ENCODE assay signal across 8 cellular contexts in genomic region chr21:39183272-39184049, GRCh38. TPM values are rescaled to one million over a fixed set of nuclear protein-coding genes. Genes with fewer than 3 reads are reported as not detected.
DNase-seq lines count a peak whose midpoint lies in the region; ATAC-seq and TF ChIP-seq lines count a peak whose summit lies in the region.

TSS of gene PSMG1 (minus strand) at chr21:39183451. CDS start at chr21:39183385, 66 bp downstream.

- ATAC-seq in GM19397 (IDR thresholded peaks at IDR 0.05; ENCODE audit: unreplicated experiment), result peak; percentile 91
- peak; percentile 74 for ATAC-seq in HG03565 (IDR thresholded peaks at IDR 0.05; ENCODE audit: unreplicated experiment)

- no peak for TF ChIP-seq CTCF in CD14-positive monocyte (IDR thresholded peaks at IDR 0.05)

- H3K4me1 Mint-ChIP-seq in CD14-positive monocyte, result peaks cover 31% of the 10 kb centered on the region

- H3K4me3 Mint-ChIP-seq in CD14-positive monocyte, result peak within 1 kb of the TSS; percentile 97 to 98

- DNase-seq in CD14-positive monocyte (ENCODE audit: low spot score) (peak; percentile 92), NCI-H748 treated with DMSO at 0.1 percent for 48 hours (lab: John Stamatoyannopoulos, UW) (peak; percentile 87), dedifferentiated amniotic fluid mesenchymal stem cell (ENCODE audit: extremely low spot score) (peak; percentile 88), left kidney (ENCODE audit: low read depth, low spot score) (peak; percentile 97)
- peak; percentile 87 to 88 for DNase-seq in activated CD4-positive, alpha-beta T cell treated with anti-CD3 and anti-CD28 coated beads, Interleukin-2, amount 50 U/mL, for 24 hours (ENCODE audit: low read depth in 1 of 2, low spot score in 1 of 2)
- peak; percentile 94 for DNase-seq in stimulated activated CD4-positive, alpha-beta T cell treated with anti-CD3 and anti-CD28 coated beads, Interleukin-1b, Interleukin-23, amount 100 ng/mL, for 48 hours

- H3K27ac Mint-ChIP-seq in CD14-positive monocyte, result peak within 1 kb of the TSS; percentile 92 to 97 (median 96)

- peaks cover 15 to 16% of the 10 kb centered on the region in 2 donors for H3K36me3 Mint-ChIP-seq in CD14-positive monocyte

- intact Hi-C loops in CD14-positive monocyte (cut with micrococcal nuclease), result no loop called here

- H3K9me3 Mint-ChIP-seq in CD14-positive monocyte, result no peaks in the 10 kb centered on the region

- H3K27me3 Mint-ChIP-seq in CD14-positive monocyte (ENCODE audit: low read depth in 3 of 3), result peaks cover 0 to 1% (median 0%) of the 10 kb centered on the region in 3 donors

RNA-seq across cellular contexts. Expression of gene PSMG1, which starts in this region (rescaled TPM):
- 10 to 100 TPM; 26.2 to 29.2 TPM for polyA plus RNA-seq in CD14-positive monocyte

Comparison
In these comparisons a context has a peak if more than half of its experiments do, and no peak if none do; other contexts are left out.
1. Peak in every context shown above with its lines: DNase-seq and ATAC-seq.